In genomic region chr6:4370066-4370465, GRCh38 we compare ENCODE assay signal across 13 cellular contexts.
DNase-seq lines count a peak whose midpoint lies in the region; ATAC-seq and TF ChIP-seq lines count a peak whose summit lies in the region.
"Had no signal": no experiment of that assay in that cellular context is flagged by ENCODE, and none has a peak within 500 bp of the region (broad histone marks: within the 10 kb centered on the region; RNA-seq: fewer than 3 reads in every experiment).

No MANE protein-coding gene starts in this region.

- H3K36me3 Mint-ChIP-seq in chondrocyte (ENCODE audit: low read depth) = no peaks in the 10 kb centered on the region
- H3K36me3 Mint-ChIP-seq in activated naive CD8-positive, alpha-beta T cell treated with anti-CD3 and anti-CD28 coated beads for 36 hours = no peaks in the 10 kb centered on the region

- peak overlapping the region; percentile 88 for H3K27ac Mint-ChIP-seq in chondrocyte (ENCODE audit: unreplicated experiment)
- H3K27ac Mint-ChIP-seq in activated naive CD8-positive, alpha-beta T cell treated with anti-CD3 and anti-CD28 coated beads for 36 hours = no peak overlapping the region

- H3K9me3 Mint-ChIP-seq in chondrocyte (ENCODE audit: low read depth) = no peaks in the 10 kb centered on the region
- no peaks in the 10 kb centered on the region for H3K9me3 Mint-ChIP-seq in activated naive CD8-positive, alpha-beta T cell treated with anti-CD3 and anti-CD28 coated beads for 36 hours

- no peak overlapping the region for H3K4me3 Mint-ChIP-seq in chondrocyte (ENCODE audit: unreplicated experiment)
- no peak overlapping the region for H3K4me3 Mint-ChIP-seq in activated naive CD8-positive, alpha-beta T cell treated with anti-CD3 and anti-CD28 coated beads for 36 hours

- DNase-seq in AG20443 (ENCODE audit: low spot score) (peak; percentile 85), M059J (ENCODE audit: low read depth) (peak; percentile 99), chondrocyte (ENCODE audit: low spot score) (no peak), myocyte (ENCODE audit: low read depth) (peak; percentile 87), NCI-H446 treated with DMSO at 0.1 percent for 48 hours (lab: John Stamatoyannopoulos, UW) (no peak)
- no peak for DNase-seq in stimulated activated CD4-positive, alpha-beta T cell treated with anti-CD3 and anti-CD28 coated beads, Interleukin-2, amount 100 ng/mL, for 24 hours
- DNase-seq in activated naive CD8-positive, alpha-beta T cell treated with anti-CD3 and anti-CD28 coated beads for 36 hours = no peak
- DNase-seq: activated CD4-positive, alpha-beta T cell treated with anti-CD3 and anti-CD28 coated beads for 4 hours; activated gamma-delta T cell treated with Interleukin-2 at 50 U/mL for 16 hours; COR-L47; effector memory CD4-positive, alpha-beta T cell; NCI-H2171 treated with DMSO at 0.1 percent for 48 hours had no signal

- peaks cover 29% of the 10 kb centered on the region for H3K4me1 Mint-ChIP-seq in chondrocyte (ENCODE audit: low read depth)
- H3K4me1 Mint-ChIP-seq in activated naive CD8-positive, alpha-beta T cell treated with anti-CD3 and anti-CD28 coated beads for 36 hours = no peaks in the 10 kb centered on the region

- TF ChIP-seq CTCF in chondrocyte (IDR thresholded peaks at IDR 0.05) = peak; percentile 15

- no peak for ATAC-seq in HG03432 (IDR thresholded peaks at IDR 0.05; ENCODE audit: unreplicated experiment)

- no peaks in the 10 kb centered on the region for H3K27me3 Mint-ChIP-seq in chondrocyte (ENCODE audit: low read depth)
- H3K27me3 Mint-ChIP-seq in activated naive CD8-positive, alpha-beta T cell treated with anti-CD3 and anti-CD28 coated beads for 36 hours = peaks cover 13% of the 10 kb centered on the region

Comparison
In these comparisons a context has a peak if more than half of its experiments do, and no peak if none do; other contexts are left out.
1. DNase-seq: peak in AG20443 (single experiment), M059J (single experiment) and myocyte (single experiment); none in chondrocyte (single experiment), stimulated activated CD4-positive, alpha-beta T cell treated with anti-CD3 and anti-CD28 coated beads, Interleukin-2, amount 100 ng/mL, for 24 hours (0 of 2), activated naive CD8-positive, alpha-beta T cell treated with anti-CD3 and anti-CD28 coated beads for 36 hours (single experiment) and NCI-H446 treated with DMSO at 0.1 percent for 48 hours (single experiment).